ENCODE assay signal across 14 cellular contexts in the genomic region with DNA sequence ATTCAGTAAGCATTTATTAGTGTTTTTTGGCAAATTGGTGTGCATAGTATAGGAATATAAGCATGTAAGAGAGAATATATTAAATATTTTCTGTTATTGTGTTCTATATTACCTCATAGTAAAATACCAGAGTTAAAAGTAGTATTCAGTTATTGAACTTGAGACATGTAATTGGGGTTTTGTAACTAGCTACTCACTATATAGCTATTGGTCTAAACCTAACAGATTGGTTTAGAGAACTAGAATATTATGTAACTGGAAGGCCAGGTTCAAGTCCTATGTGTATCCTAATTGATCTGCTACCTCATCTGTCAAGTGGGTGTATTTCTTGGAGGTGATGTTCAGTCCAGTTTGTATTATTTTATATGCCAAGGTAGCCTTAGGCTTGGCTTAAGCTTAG. TPM values are rescaled to one million over a fixed set of nuclear protein-coding genes. Genes with fewer than 3 reads are reported as not detected.
DNase-seq lines count a peak whose midpoint lies in the region; ATAC-seq and TF ChIP-seq lines count a peak whose summit lies in the region.
"Had no signal": no experiment of that assay in that cellular context is flagged by ENCODE, and none has a peak within 500 bp of the region (broad histone marks: within the 10 kb centered on the region; RNA-seq: fewer than 3 reads in every experiment).

No MANE protein-coding gene starts in this region.

- no peaks in the 10 kb centered on the region for H3K9me2 ChIP-seq in Karpas-422 (replicated peaks; ENCODE audit: insufficient read depth, low read length)

- no peak for ATAC-seq in HG02884 (IDR thresholded peaks at IDR 0.05; ENCODE audit: unreplicated experiment)
- ATAC-seq: Panc1 had no signal

- H3K4me1 ChIP-seq in Karpas-422 (ENCODE audit: low read length) (peaks cover 84% of the 10 kb centered on the region), muscle layer of colon (ENCODE audit: insufficient read depth, low read length) (peaks cover 27% of the 10 kb centered on the region), thyroid gland (peaks cover 0 to 13% of the 10 kb centered on the region in 2 donors), BE2C (no peaks in the 10 kb centered on the region)

- no peaks in the 10 kb centered on the region for H4K20me1 ChIP-seq in Karpas-422 (ENCODE audit: insufficient read depth, low read depth, low read length)

- no peak for TF ChIP-seq POLR2A in thyroid gland (IDR thresholded peaks at IDR 0.05)

- H3K27ac ChIP-seq in Karpas-422 (ENCODE audit: low read length) (0 out of 2 replicates have a peak overlapping the region, but pooled peaks have one; percentile 19), muscle layer of colon (ENCODE audit: low read depth, low read length) (peak overlapping the region; percentile 30), thyroid gland (peak overlapping the region; percentile 0 to 60 (median 20))

- DNase-seq in Karpas-422, result no peak
- DNase-seq in SKM-1 treated with dmso at 0.1 percent for 144 hours (lab: John Stamatoyannopoulos, UW; ENCODE audit: unreplicated experiment), result peak; percentile 30
- DNase-seq in thyroid gland, result no peak
- DNase-seq in SW480 (ENCODE audit: low spot score), result no peak
- DNase-seq in BE2C, result no peak
- DNase-seq: activated CD4-positive, alpha-beta T cell treated with anti-CD3 and anti-CD28 coated beads, Interleukin-2, amount 50 U/mL, for 1 hour; dermis blood vessel endothelial cell; DND-41; NCI-H1436; NCI-H510A; substantia nigra had no signal

- peaks cover 97% of the 10 kb centered on the region for H3K79me2 ChIP-seq in Karpas-422 (ENCODE audit: low read length)

- H3K27me3 ChIP-seq in Karpas-422 (ENCODE audit: low read length) (no peaks in the 10 kb centered on the region), muscle layer of colon (ENCODE audit: control insufficient read depth in 1 of 2, insufficient read depth in 2 of 2, low read length in 2 of 2) (no peaks in the 10 kb centered on the region), thyroid gland (no peaks in the 10 kb centered on the region), BE2C (no peaks in the 10 kb centered on the region)

- H3K36me3 ChIP-seq in Karpas-422 (ENCODE audit: insufficient read depth, low read length), result no peaks in the 10 kb centered on the region
- H3K36me3 ChIP-seq in muscle layer of colon (ENCODE audit: insufficient read depth, low read length), result no peaks in the 10 kb centered on the region
- H3K36me3 ChIP-seq in thyroid gland, result no peaks in the 10 kb centered on the region
- no peaks in the 10 kb centered on the region for H3K36me3 ChIP-seq in BE2C

- no peak overlapping the region for H2AFZ ChIP-seq in Karpas-422 (ENCODE audit: low read length)

- H3K4me3 ChIP-seq in Karpas-422 (ENCODE audit: low read length), result no peak overlapping the region
- no peak overlapping the region for H3K4me3 ChIP-seq in muscle layer of colon (ENCODE audit: low read depth in 1 of 2, low read length in 2 of 2)
- no peak overlapping the region for H3K4me3 ChIP-seq in thyroid gland (replicated peaks in 1 of 3)
- H3K4me3 ChIP-seq in BE2C (ENCODE audit: low read depth, low read length), result no peak overlapping the region

- H3K9ac ChIP-seq in Karpas-422 (ENCODE audit: low read length), result no peak overlapping the region
- no peak overlapping the region for H3K9ac ChIP-seq in muscle layer of colon (ENCODE audit: low read length)

- no peak overlapping the region for H3K4me2 ChIP-seq in Karpas-422 (ENCODE audit: low read depth, low read length, poor library complexity, severe bottlenecking)

- no peak for TF ChIP-seq CTCF in thyroid gland (IDR thresholded peaks at IDR 0.05)
- no peak for TF ChIP-seq CTCF in BE2C (IDR thresholded peaks at IDR 0.05; ENCODE audit: low read depth, low read length)

- intact Hi-C loops in thyroid gland (cut with DNase I), result no loop called here

- H3K9me3 ChIP-seq in Karpas-422 (ENCODE audit: low read length), result no peaks in the 10 kb centered on the region
- H3K9me3 ChIP-seq in muscle layer of colon (ENCODE audit: low read length), result no peaks in the 10 kb centered on the region
- no peaks in the 10 kb centered on the region for H3K9me3 ChIP-seq in thyroid gland
- no peaks in the 10 kb centered on the region for H3K9me3 ChIP-seq in BE2C

RNA-seq across cellular contexts. Expression of a gene that starts 26.3 kb away (rescaled TPM):
- 49.1 and 87.4 TPM in 2 replicates for total RNA-seq in Karpas-422 (2014; rRNA removed; shearing (Covaris generic); ENCODE audit: low replicate concordance)
- total RNA-seq in thyroid gland, result 100 to 1,000 TPM in 2 of 4 donors, 10 to 100 TPM in 2; 53.0 to 151 (median 95.3) TPM
- 73.5 TPM for polyA plus RNA-seq in BE2C (2012; ENCODE audit: insufficient read depth, insufficient read length, low read depth)
